Comparison of ENCODE assay signal across 8 cellular contexts in the genomic region with DNA sequence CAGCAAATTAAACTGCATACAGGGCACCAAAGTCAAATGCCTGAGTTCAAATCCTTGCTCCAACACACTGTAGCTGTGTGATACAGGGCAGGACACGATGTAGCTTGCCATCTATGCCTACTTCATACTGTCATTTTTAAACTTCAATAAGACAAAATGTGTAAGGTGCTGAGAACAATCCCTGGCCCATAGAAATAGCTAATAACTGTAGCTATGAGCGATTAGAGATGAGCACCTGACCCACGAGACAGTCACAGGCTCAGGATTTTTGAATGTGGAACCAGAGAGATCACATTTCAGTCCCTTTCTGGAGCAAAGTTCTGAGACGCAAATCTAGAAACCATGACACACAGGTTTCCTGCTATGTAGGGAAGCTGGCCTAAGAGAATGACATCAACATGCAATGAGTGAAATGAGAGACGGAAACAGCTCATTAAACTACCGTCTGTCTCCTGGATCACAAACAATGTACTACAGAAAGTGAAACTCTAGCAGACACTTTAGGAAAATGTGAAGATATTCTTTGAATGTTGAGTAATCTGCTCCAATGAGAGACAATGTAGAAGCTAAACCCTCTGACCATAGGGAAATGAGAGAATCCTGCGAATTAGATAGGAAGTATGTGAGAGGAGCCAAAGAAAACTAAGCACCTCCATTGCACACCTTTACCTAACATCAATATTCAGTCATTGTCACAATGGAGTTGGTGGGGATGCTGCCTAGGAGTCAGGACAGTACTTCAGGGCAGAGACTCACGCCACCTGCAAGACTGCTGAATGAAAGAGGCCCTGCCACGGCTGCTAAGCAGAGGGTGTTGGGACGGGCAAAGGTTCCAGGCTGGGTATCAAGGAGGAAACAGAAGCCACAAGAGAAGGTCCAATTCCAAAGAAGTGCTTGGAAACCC. TPM values are rescaled to one million over a fixed set of nuclear protein-coding genes. Genes with fewer than 3 reads are reported as not detected.
A peak's percentile ranks its signal among the peaks of the same experiment; 100 is the strongest.
DNase-seq lines count a peak whose midpoint lies in the region; ATAC-seq and TF ChIP-seq lines count a peak whose summit lies in the region.

No MANE protein-coding gene starts in this region.

- H3K9me3 ChIP-seq in aorta (ENCODE audit: control insufficient read depth, low read length) = no peaks in the 10 kb centered on the region

- H3K27me3 ChIP-seq in aorta (ENCODE audit: control insufficient read depth in 1 of 2, insufficient read depth in 2 of 2, low read length in 1 of 2) = no peaks in the 10 kb centered on the region

- DNase-seq in KBM-7 (peak; percentile 58), aorta (no peak), NCI-H128 (lab: John Stamatoyannopoulos, UW; ENCODE audit: unreplicated experiment) (no peak), progenitor cell of endocrine pancreas (ENCODE audit: low spot score, unreplicated experiment) (no peak), NCI-H1092 treated with DMSO at 0.1 percent for 48 hours (lab: John Stamatoyannopoulos, UW) (no peak)
- DNase-seq in effector memory CD8-positive, alpha-beta T cell = no peak

- H3K4me3 Mint-ChIP-seq in effector memory CD8-positive, alpha-beta T cell = peak overlapping the region; percentile 36 to 51
- no peak overlapping the region for H3K4me3 Mint-ChIP-seq in progenitor cell of endocrine pancreas (ENCODE audit: low read depth)

- TF ChIP-seq CTCF in progenitor cell of endocrine pancreas (IDR thresholded peaks at IDR 0.05; ENCODE audit: unreplicated experiment) = no peak

- 88 to 90% methylated on average over 10 of the region's 10 CpGs for WGBS in aorta, 2 donors

- H3K4me1 Mint-ChIP-seq in effector memory CD8-positive, alpha-beta T cell (ENCODE audit: low read depth in 2 of 2) = peaks cover 8 to 12% of the 10 kb centered on the region in 2 donors
- H3K4me1 Mint-ChIP-seq in progenitor cell of endocrine pancreas (ENCODE audit: low read depth) = peaks cover 24% of the 10 kb centered on the region

- peak overlapping the region; percentile 81 to 88 for H3K27ac Mint-ChIP-seq in effector memory CD8-positive, alpha-beta T cell
- no peak overlapping the region for H3K27ac Mint-ChIP-seq in progenitor cell of endocrine pancreas

- no peaks in the 10 kb centered on the region for H3K9me3 Mint-ChIP-seq in effector memory CD8-positive, alpha-beta T cell
- peaks cover 14% of the 10 kb centered on the region for H3K9me3 Mint-ChIP-seq in progenitor cell of endocrine pancreas (ENCODE audit: low read depth)

- H3K4me3 ChIP-seq in aorta (ENCODE audit: low read length in 2 of 2) = no peak overlapping the region

- ATAC-seq in GM18499 (IDR thresholded peaks at IDR 0.05; ENCODE audit: insufficient read depth, unreplicated experiment) (peak; percentile 42), GM21529 (IDR thresholded peaks at IDR 0.05; ENCODE audit: unreplicated experiment) (peak; percentile 69), aorta (ENCODE audit: low FRiP score) (no peak)
- ATAC-seq in effector memory CD8-positive, alpha-beta T cell (replicated peaks) = peak; percentile 69

- H3K27ac ChIP-seq in aorta (ENCODE audit: low read depth in 1 of 2, low read length in 2 of 2) = no peak overlapping the region

- no peaks in the 10 kb centered on the region for H3K36me3 Mint-ChIP-seq in effector memory CD8-positive, alpha-beta T cell (ENCODE audit: insufficient read depth)
- peaks cover 23% of the 10 kb centered on the region for H3K36me3 Mint-ChIP-seq in progenitor cell of endocrine pancreas (ENCODE audit: insufficient read depth)

- H3K4me1 ChIP-seq in aorta (ENCODE audit: control insufficient read depth in 1 of 2, insufficient read depth in 2 of 2, low read length in 2 of 2) = no peaks in the 10 kb centered on the region

- H3K36me3 ChIP-seq in aorta (ENCODE audit: control insufficient read depth in 1 of 2, insufficient read depth in 2 of 2, low read length in 1 of 2) = no peaks in the 10 kb centered on the region

- in situ Hi-C loops in KBM-7 (cut with MboI; ENCODE audit: low pct_unique_long_range_greater_than_20kb, low sequenced_read_pairs) = no loop called here

- peaks cover 2 to 14% of the 10 kb centered on the region in 2 donors for H3K27me3 Mint-ChIP-seq in effector memory CD8-positive, alpha-beta T cell
- H3K27me3 Mint-ChIP-seq in progenitor cell of endocrine pancreas = no peaks in the 10 kb centered on the region

- intact Hi-C loops in aorta (cut with DNase I) = no loop called here

RNA-seq across cellular contexts. Expression of gene B4GALT6, which starts 25.5 kb away (rescaled TPM):
- total RNA-seq in aorta = 1 to 10 TPM; 4.3 to 8.4 TPM
- 1 to 10 TPM in 1 of 2 donors, under 1 TPM in 1; 0.87 to 2.4 TPM for polyA plus RNA-seq in aorta
- 32.2 and 33.1 TPM in 2 replicates for total RNA-seq in progenitor cell of endocrine pancreas
